In the genomic region with DNA sequence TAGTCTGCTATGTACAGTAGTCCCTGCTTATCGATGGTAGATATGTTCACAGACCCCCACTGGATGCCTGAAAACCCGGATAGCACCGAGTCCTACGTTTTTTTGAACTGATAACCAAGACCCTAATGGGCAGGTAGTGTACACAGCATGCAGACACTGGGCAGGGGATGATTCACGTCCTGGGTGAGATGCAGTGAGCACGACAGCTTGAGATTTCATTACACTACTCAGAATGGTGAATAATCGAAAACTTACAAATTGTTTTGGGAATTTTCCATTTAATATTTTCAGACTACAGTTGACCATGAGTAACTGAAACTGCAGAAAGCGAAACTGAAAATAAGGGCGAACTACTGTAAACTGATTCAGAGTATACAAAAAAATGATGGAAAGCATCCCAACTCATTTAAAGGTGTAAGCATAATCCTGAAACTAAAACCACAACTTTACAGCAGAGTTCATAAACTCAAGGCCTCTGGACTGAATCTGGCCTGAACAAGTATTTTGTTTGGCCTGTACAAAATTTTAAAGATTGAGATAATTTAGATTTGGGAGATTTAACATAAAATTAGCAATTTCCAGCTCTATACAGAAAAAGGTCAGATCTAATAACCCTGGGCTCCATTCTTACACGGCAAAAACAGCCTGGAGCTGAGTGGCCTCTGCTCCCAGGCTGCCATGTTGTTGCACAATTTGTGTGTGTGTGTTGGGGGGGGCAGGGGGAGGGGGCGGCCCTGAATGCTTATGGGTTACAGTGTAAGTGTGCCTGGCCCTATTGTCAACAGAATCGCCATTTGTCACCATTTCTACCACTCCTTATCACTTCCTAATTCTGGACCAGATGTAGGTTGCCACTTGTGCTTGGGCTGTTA, we compare ENCODE assay signal across 1 cellular context.
A peak's percentile ranks its signal among the peaks of the same experiment; 100 is the strongest.
TF ChIP-seq lines count a peak whose summit lies in the region.

No MANE protein-coding gene starts in this region.

TF ChIP-seq in HEK293, 187 proteins besides CTCF, POLR2A, EP300 and RAD21 (continued from another document):
- TF ChIP-seq, protein P1, sequence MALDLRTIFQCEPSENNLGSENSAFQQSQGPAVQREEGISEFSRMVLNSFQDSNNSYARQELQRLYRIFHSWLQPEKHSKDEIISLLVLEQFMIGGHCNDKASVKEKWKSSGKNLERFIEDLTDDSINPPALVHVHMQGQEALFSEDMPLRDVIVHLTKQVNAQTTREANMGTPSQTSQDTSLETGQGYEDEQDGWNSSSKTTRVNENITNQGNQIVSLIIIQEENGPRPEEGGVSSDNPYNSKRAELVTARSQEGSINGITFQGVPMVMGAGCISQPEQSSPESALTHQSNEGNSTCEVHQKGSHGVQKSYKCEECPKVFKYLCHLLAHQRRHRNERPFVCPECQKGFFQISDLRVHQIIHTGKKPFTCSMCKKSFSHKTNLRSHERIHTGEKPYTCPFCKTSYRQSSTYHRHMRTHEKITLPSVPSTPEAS (tag by site-specific recombination; IDR thresholded peaks at IDR 0.05): 0 out of 2 replicates have a peak, but pooled peaks have one; percentile 24
